In the genomic region with DNA sequence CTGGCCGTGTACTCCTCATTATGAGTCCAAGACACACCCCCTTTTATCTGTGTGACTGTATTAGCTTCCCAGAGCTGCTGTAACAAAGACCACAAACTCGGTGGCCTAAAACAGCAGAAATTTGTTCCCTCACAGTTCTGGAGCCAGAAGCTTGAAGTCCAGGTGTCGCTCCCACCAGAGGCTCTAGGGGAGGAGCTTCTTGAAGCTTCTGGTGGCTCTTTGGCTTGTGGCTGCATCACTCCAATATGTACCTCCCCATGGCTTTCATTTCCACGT, we compare ENCODE assay signal across 20 cellular contexts. TPM values are rescaled to one million over a fixed set of nuclear protein-coding genes. Genes with fewer than 3 reads are reported as not detected.
A peak's percentile ranks its signal among the peaks of the same experiment; 100 is the strongest.
DNase-seq lines count a peak whose midpoint lies in the region; ATAC-seq and TF ChIP-seq lines count a peak whose summit lies in the region.
"Had no signal": no experiment of that assay in that cellular context is flagged by ENCODE, and none has a peak within 500 bp of the region (broad histone marks: within the 10 kb centered on the region; RNA-seq: fewer than 3 reads in every experiment).

No MANE protein-coding gene starts in this region.

- no peaks in the 10 kb centered on the region for H3K36me3 ChIP-seq in CD4-positive, CD25-positive, alpha-beta regulatory T cell (ENCODE audit: control insufficient read depth, insufficient read depth, low read length)
- H3K36me3 ChIP-seq in CD8-positive, alpha-beta memory T cell (ENCODE audit: insufficient read depth, low read length) = no peaks in the 10 kb centered on the region

- no peaks in the 10 kb centered on the region for H3K27me3 ChIP-seq in CD4-positive, CD25-positive, alpha-beta regulatory T cell (ENCODE audit: control insufficient read depth, insufficient read depth, low read length)
- H3K27me3 ChIP-seq in CD8-positive, alpha-beta memory T cell (ENCODE audit: insufficient read depth, low read length, poor library complexity, severe bottlenecking) = no peaks in the 10 kb centered on the region

- peak overlapping the region in 3 of 4 donors; percentile 7 to 48 (median 41) for H3K4me3 Mint-ChIP-seq in CD4-positive, CD25-positive, alpha-beta regulatory T cell
- peak overlapping the region; percentile 27 to 89 (median 85) for H3K4me3 Mint-ChIP-seq in CD8-positive, alpha-beta memory T cell
- H3K4me3 Mint-ChIP-seq in central memory CD8-positive, alpha-beta T cell = peak overlapping the region; percentile 58
- peak overlapping the region; percentile 66 for H3K4me3 Mint-ChIP-seq in neural crest cell
- H3K4me3 Mint-ChIP-seq: HFFc6 had no signal

- POLR2A ChIA-PET in CD8-positive, alpha-beta memory T cell (lab: Charles Lee) = no interaction called here

- H3K9me3 Mint-ChIP-seq in CD4-positive, CD25-positive, alpha-beta regulatory T cell = no peaks in the 10 kb centered on the region
- no peaks in the 10 kb centered on the region for H3K9me3 Mint-ChIP-seq in CD8-positive, alpha-beta memory T cell
- no peaks in the 10 kb centered on the region for H3K9me3 Mint-ChIP-seq in central memory CD8-positive, alpha-beta T cell
- H3K9me3 Mint-ChIP-seq in neural crest cell = no peaks in the 10 kb centered on the region
- H3K9me3 Mint-ChIP-seq: HFFc6 had no signal

- H3K36me3 Mint-ChIP-seq in CD4-positive, CD25-positive, alpha-beta regulatory T cell = peaks cover 4% of the 10 kb centered on the region
- H3K36me3 Mint-ChIP-seq in CD8-positive, alpha-beta memory T cell = peaks cover 0 to 15% (median 2%) of the 10 kb centered on the region in 3 donors
- H3K36me3 Mint-ChIP-seq in central memory CD8-positive, alpha-beta T cell (ENCODE audit: insufficient read depth) = peaks cover 16% of the 10 kb centered on the region
- H3K36me3 Mint-ChIP-seq in neural crest cell (ENCODE audit: low read depth) = no peaks in the 10 kb centered on the region

- DNase-seq in CD4-positive, CD25-positive, alpha-beta regulatory T cell = no peak
- no peak for DNase-seq in CD8-positive, alpha-beta memory T cell
- DNase-seq in central memory CD8-positive, alpha-beta T cell (ENCODE audit: low spot score in 2 of 2) = no peak
- DNase-seq in neural crest cell (ENCODE audit: low read depth, low spot score) (no peak), middle frontal gyrus (ENCODE audit: extremely low spot score, low spot score) (no peak), kidney tubule cell (ENCODE audit: low spot score) (no peak)
- DNase-seq: ACHN, DMS79, HFFc6, Karpas-422, NCI-H1417 treated with DMSO at 0.1 percent for 48 hours, NCI-H187 treated with DMSO at 0.1 percent for 48 hours, NCI-H2227 treated with DMSO at 0.1 percent for 48 hours, NCI-H510A treated with DMSO at 0.1 percent for 48 hours, NCI-H82, SIG-M5 had no signal

- CTCF ChIA-PET in CD8-positive, alpha-beta memory T cell (lab: Charles Lee) = interaction anchor here (3.3 to 6.7 kb wide), 2 partner anchors 20 to 31 kb away, joined by 18 to 26 read pairs; no protein-coding TSS in a partner anchor

- no peak for ATAC-seq in CD4-positive, CD25-positive, alpha-beta regulatory T cell (ENCODE audit: low read depth in 2 of 2)
- no peak for ATAC-seq in central memory CD8-positive, alpha-beta T cell (replicated peaks; ENCODE audit: extremely low read depth, poor library complexity, severe bottlenecking)
- no peak for ATAC-seq in HG03139 (IDR thresholded peaks at IDR 0.05; ENCODE audit: unreplicated experiment)
- ATAC-seq: SK-N-SH treated with all-trans-retinoic acid at 6 μM for 48 hours had no signal

- peak overlapping the region in 1 of 3 donors; percentile 32 for H3K27ac Mint-ChIP-seq in CD4-positive, CD25-positive, alpha-beta regulatory T cell
- H3K27ac Mint-ChIP-seq in CD8-positive, alpha-beta memory T cell = peak overlapping the region in 3 of 8 donors; percentile 36 to 85 (median 74)
- peak overlapping the region; percentile 68 for H3K27ac Mint-ChIP-seq in central memory CD8-positive, alpha-beta T cell (ENCODE audit: low read depth)
- no peak overlapping the region for H3K27ac Mint-ChIP-seq in neural crest cell (ENCODE audit: unreplicated experiment)
- H3K27ac Mint-ChIP-seq: HFFc6 had no signal

- H3K27me3 Mint-ChIP-seq in CD4-positive, CD25-positive, alpha-beta regulatory T cell = no peaks in the 10 kb centered on the region
- H3K27me3 Mint-ChIP-seq in CD8-positive, alpha-beta memory T cell = peaks cover 0 to 1% of the 10 kb centered on the region in 2 donors
- no peaks in the 10 kb centered on the region for H3K27me3 Mint-ChIP-seq in central memory CD8-positive, alpha-beta T cell
- H3K27me3 Mint-ChIP-seq in neural crest cell (ENCODE audit: low read depth) = peaks cover 12% of the 10 kb centered on the region

- TF ChIP-seq CTCF in neural crest cell (conservative IDR thresholded peaks at IDR 0.05) = no peak

- H3K9me3 ChIP-seq in CD4-positive, CD25-positive, alpha-beta regulatory T cell (ENCODE audit: control insufficient read depth in 2 of 2, low read length in 2 of 2) = no peaks in the 10 kb centered on the region
- H3K9me3 ChIP-seq in CD8-positive, alpha-beta memory T cell (ENCODE audit: low read length) = no peaks in the 10 kb centered on the region

- peaks cover 23% of the 10 kb centered on the region for H3K4me1 ChIP-seq in CD4-positive, CD25-positive, alpha-beta regulatory T cell (ENCODE audit: control insufficient read depth, insufficient read depth, low read length, poor library complexity, severe bottlenecking)
- peaks cover 45% of the 10 kb centered on the region for H3K4me1 ChIP-seq in CD8-positive, alpha-beta memory T cell (ENCODE audit: insufficient read depth, low read length)

- H3K4me1 Mint-ChIP-seq in CD4-positive, CD25-positive, alpha-beta regulatory T cell = peaks cover 0 to 36% (median 3%) of the 10 kb centered on the region in 4 donors
- H3K4me1 Mint-ChIP-seq in CD8-positive, alpha-beta memory T cell = peaks cover 51 to 72% (median 52%) of the 10 kb centered on the region in 3 donors
- peaks cover 48% of the 10 kb centered on the region for H3K4me1 Mint-ChIP-seq in central memory CD8-positive, alpha-beta T cell
- peaks cover 13% of the 10 kb centered on the region for H3K4me1 Mint-ChIP-seq in neural crest cell

- no peak overlapping the region for H3K27ac ChIP-seq in CD4-positive, CD25-positive, alpha-beta regulatory T cell (ENCODE audit: insufficient read depth, low read length, poor library complexity, severe bottlenecking)
- no peak overlapping the region for H3K27ac ChIP-seq in CD8-positive, alpha-beta memory T cell (ENCODE audit: low read depth, low read length)
- H3K27ac ChIP-seq: PC-9, RWPE1 had no signal

- H3K4me3 ChIP-seq in CD4-positive, CD25-positive, alpha-beta regulatory T cell (ENCODE audit: low read depth, low read length) = no peak overlapping the region
- no peak overlapping the region for H3K4me3 ChIP-seq in CD8-positive, alpha-beta memory T cell (ENCODE audit: low read length)
- H3K4me3 ChIP-seq: PC-9 had no signal

RNA-seq across cellular contexts. Expression of gene PRR5, which starts 3.0 kb away (rescaled TPM):
- 44.4 TPM for total RNA-seq in CD4-positive, CD25-positive, alpha-beta regulatory T cell
- polyA plus RNA-seq in CD4-positive, CD25-positive, alpha-beta regulatory T cell = 10 to 100 TPM; 29.2 to 37.6 (median 33.3) TPM
- 10 to 100 TPM; 26.4 to 29.9 TPM for total RNA-seq in CD8-positive, alpha-beta memory T cell
- 175 TPM for polyA plus RNA-seq in CD8-positive, alpha-beta memory T cell
- total RNA-seq in neural crest cell = 11.9 and 13.6 TPM in 2 replicates

RNA-seq across cellular contexts. Expression of gene ARHGAP8, which starts 47.4 kb away (rescaled TPM):
- total RNA-seq in CD4-positive, CD25-positive, alpha-beta regulatory T cell = 2.6 TPM
- under 1 TPM in 3 of 4 donors, not detected in 1; 0.18 to 0.59 (median 0.42) TPM for polyA plus RNA-seq in CD4-positive, CD25-positive, alpha-beta regulatory T cell
- total RNA-seq in CD8-positive, alpha-beta memory T cell = under 1 TPM; 0.42 to 0.49 TPM
- polyA plus RNA-seq in CD8-positive, alpha-beta memory T cell = not detected
- 0.61 and 0.96 TPM in 2 replicates for total RNA-seq in neural crest cell
- total RNA-seq: HFFc6 had no signal
